2 cellular contexts compared by ENCODE assay signal in the genomic region with DNA sequence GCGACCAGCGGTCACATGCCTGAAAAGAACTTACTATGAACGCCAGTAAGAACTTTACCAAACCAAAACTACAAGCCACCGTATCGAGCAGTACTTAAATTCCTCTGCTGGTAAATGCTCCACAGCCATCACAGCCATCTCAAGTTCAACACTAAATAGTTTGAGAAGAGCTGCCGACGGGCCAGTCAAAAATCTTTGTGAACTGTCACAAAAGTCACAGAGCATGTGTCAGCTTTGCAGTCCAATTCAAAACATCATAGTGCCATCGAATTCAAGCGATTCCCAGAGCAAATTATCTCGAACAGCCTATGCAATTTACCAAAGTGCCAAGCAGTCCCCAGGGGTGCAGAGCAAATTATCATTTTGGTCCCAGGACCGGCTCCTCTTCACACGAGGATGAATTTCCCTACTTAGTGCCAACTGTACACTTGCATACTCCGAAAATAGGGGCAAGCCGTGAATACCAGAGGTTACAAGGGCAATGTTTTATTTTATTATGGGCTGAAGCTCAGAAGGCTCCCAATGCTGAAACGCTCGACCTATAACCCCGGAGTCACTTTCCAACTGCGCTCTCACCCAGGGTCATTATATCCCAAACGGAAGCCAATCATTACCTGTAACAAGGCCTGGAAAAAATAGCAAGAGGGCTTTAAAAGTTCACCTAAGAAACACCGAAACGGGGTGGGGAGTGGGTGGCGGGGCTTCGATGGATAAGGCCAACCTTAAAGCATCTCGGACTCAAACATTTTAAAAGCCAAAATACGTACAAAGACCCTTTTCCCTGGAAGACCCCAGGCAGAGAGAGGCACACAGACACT.
TF ChIP-seq lines count a peak whose summit lies in the region.

No MANE protein-coding gene starts in this region.

TF ChIP-seq in SK-N-SH, 30 proteins besides CTCF, POLR2A, EP300 and RAD21 (continued from another document):
- TF ChIP-seq, protein P1, sequence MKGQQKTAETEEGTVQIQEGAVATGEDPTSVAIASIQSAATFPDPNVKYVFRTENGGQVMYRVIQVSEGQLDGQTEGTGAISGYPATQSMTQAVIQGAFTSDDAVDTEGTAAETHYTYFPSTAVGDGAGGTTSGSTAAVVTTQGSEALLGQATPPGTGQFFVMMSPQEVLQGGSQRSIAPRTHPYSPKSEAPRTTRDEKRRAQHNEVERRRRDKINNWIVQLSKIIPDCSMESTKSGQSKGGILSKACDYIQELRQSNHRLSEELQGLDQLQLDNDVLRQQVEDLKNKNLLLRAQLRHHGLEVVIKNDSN (IDR thresholded peaks at IDR 0.05; ENCODE audit: borderline replicate concordance, low read depth), result no peak
- 0 out of 2 replicates have a peak, but pooled peaks have one; percentile 38 for TF ChIP-seq SIN3A (IDR thresholded peaks at IDR 0.05; ENCODE audit: borderline replicate concordance, low read depth, low read length)
- TF ChIP-seq, protein P2, sequence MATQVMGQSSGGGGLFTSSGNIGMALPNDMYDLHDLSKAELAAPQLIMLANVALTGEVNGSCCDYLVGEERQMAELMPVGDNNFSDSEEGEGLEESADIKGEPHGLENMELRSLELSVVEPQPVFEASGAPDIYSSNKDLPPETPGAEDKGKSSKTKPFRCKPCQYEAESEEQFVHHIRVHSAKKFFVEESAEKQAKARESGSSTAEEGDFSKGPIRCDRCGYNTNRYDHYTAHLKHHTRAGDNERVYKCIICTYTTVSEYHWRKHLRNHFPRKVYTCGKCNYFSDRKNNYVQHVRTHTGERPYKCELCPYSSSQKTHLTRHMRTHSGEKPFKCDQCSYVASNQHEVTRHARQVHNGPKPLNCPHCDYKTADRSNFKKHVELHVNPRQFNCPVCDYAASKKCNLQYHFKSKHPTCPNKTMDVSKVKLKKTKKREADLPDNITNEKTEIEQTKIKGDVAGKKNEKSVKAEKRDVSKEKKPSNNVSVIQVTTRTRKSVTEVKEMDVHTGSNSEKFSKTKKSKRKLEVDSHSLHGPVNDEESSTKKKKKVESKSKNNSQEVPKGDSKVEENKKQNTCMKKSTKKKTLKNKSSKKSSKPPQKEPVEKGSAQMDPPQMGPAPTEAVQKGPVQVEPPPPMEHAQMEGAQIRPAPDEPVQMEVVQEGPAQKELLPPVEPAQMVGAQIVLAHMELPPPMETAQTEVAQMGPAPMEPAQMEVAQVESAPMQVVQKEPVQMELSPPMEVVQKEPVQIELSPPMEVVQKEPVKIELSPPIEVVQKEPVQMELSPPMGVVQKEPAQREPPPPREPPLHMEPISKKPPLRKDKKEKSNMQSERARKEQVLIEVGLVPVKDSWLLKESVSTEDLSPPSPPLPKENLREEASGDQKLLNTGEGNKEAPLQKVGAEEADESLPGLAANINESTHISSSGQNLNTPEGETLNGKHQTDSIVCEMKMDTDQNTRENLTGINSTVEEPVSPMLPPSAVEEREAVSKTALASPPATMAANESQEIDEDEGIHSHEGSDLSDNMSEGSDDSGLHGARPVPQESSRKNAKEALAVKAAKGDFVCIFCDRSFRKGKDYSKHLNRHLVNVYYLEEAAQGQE (IDR thresholded peaks at IDR 0.05; ENCODE audit: low read depth, low read length), result no peak

TF ChIP-seq in endothelial cell of umbilical vein, 7 proteins besides CTCF, POLR2A, EP300 and RAD21 (continued from another document):
- TF ChIP-seq, protein P3, sequence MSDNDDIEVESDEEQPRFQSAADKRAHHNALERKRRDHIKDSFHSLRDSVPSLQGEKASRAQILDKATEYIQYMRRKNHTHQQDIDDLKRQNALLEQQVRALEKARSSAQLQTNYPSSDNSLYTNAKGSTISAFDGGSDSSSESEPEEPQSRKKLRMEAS (IDR thresholded peaks at IDR 0.05; ENCODE audit: insufficient read depth, insufficient read length), result no peak
- TF ChIP-seq FOS (IDR thresholded peaks at IDR 0.05; ENCODE audit: borderline replicate concordance, insufficient read depth, low read length) (no peak), POLR2AphosphoS5 (IDR thresholded peaks at IDR 0.05; ENCODE audit: insufficient read depth, low read depth, low read length) (no peak), GATA2 (IDR thresholded peaks at IDR 0.05; ENCODE audit: insufficient read depth, insufficient read length, low read depth, low read length) (no peak), EZH2 (IDR thresholded peaks at IDR 0.05; ENCODE audit: borderline replicate concordance, low read depth, low read length, severe bottlenecking) (no peak)
